In genomic region chr19:49663224-49663623, GRCh38 we compare ENCODE assay signal across 10 cellular contexts. TPM values are rescaled to one million over a fixed set of nuclear protein-coding genes. Genes with fewer than 3 reads are reported as not detected.
A peak's percentile ranks its signal among the peaks of the same experiment; 100 is the strongest.
DNase-seq lines count a peak whose midpoint lies in the region; ATAC-seq and TF ChIP-seq lines count a peak whose summit lies in the region.
"Had no signal": no experiment of that assay in that cellular context is flagged by ENCODE, and none has a peak within 500 bp of the region (broad histone marks: within the 10 kb centered on the region; RNA-seq: fewer than 3 reads in every experiment).

No MANE protein-coding gene starts in this region.

- no peak overlapping the region for H3K4me3 ChIP-seq in mesenchymal stem cell (ENCODE audit: insufficient read depth in 1 of 2, low read depth in 1 of 2, low read length in 2 of 2)

- no peak overlapping the region for H3K4ac ChIP-seq in mesenchymal stem cell (ENCODE audit: low read depth in 1 of 2, low read length in 2 of 2)

- H3K9me3 Mint-ChIP-seq in Calu3 (ENCODE audit: low read depth, unreplicated experiment), result no peaks in the 10 kb centered on the region
- H3K9me3 Mint-ChIP-seq in activated CD8-positive, alpha-beta T cell treated with anti-CD3 and anti-CD28 coated beads for 36 hours, result no peaks in the 10 kb centered on the region

- H3K27me3 ChIP-seq in mesenchymal stem cell (ENCODE audit: control insufficient read depth in 1 of 2, insufficient read depth in 1 of 2, low read length in 2 of 2), result no peaks in the 10 kb centered on the region
- H3K27me3 ChIP-seq: cardiac muscle cell had no signal

- POLR2A ChIA-PET in activated CD8-positive, alpha-beta T cell treated with anti-CD3 and anti-CD28 coated beads for 36 hours (lab: Charles Lee), result interaction anchor here (6.7 kb wide), 1 partner anchor 14 kb away, joined by 47 read pairs; the partner anchor contains the start of gene PRMT1

- H3K27me3 Mint-ChIP-seq in Calu3 (ENCODE audit: unreplicated experiment), result no peaks in the 10 kb centered on the region
- H3K27me3 Mint-ChIP-seq in activated CD8-positive, alpha-beta T cell treated with anti-CD3 and anti-CD28 coated beads for 36 hours, result no peaks in the 10 kb centered on the region

- no peak overlapping the region for H2BK120ac ChIP-seq in mesenchymal stem cell (ENCODE audit: low read depth, low read length)

- no peak overlapping the region for H2BK5ac ChIP-seq in mesenchymal stem cell (ENCODE audit: low read depth, low read length, poor library complexity, severe bottlenecking)

- no peak for TF ChIP-seq CTCF in 22Rv1 (IDR thresholded peaks at IDR 0.05)
- TF ChIP-seq CTCF in Calu3 (IDR thresholded peaks at IDR 0.05; ENCODE audit: unreplicated experiment), result no peak
- no peak for TF ChIP-seq CTCF in activated CD8-positive, alpha-beta T cell treated with anti-CD3 and anti-CD28 coated beads for 36 hours (IDR thresholded peaks at IDR 0.05)

- H3K9ac ChIP-seq in mesenchymal stem cell (ENCODE audit: low read length), result no peak overlapping the region

- WGBS in mesenchymal stem cell, result 96% methylated on average over 12 of the region's 12 CpGs

- H3K36me3 Mint-ChIP-seq in Calu3 (ENCODE audit: insufficient read depth, unreplicated experiment), result peaks cover 92% of the 10 kb centered on the region
- peaks cover 28% of the 10 kb centered on the region for H3K36me3 Mint-ChIP-seq in activated CD8-positive, alpha-beta T cell treated with anti-CD3 and anti-CD28 coated beads for 36 hours (ENCODE audit: low read depth)

- H3K23ac ChIP-seq in mesenchymal stem cell (ENCODE audit: low read length in 2 of 2), result no peak overlapping the region

- H4K8ac ChIP-seq in mesenchymal stem cell (ENCODE audit: low read length), result no peak overlapping the region

- H3K4me2 ChIP-seq in mesenchymal stem cell (ENCODE audit: low read length, poor library complexity, severe bottlenecking), result no peak overlapping the region

- H3K36me3 ChIP-seq in mesenchymal stem cell (ENCODE audit: control insufficient read depth in 1 of 2, insufficient read depth in 2 of 2, low read depth in 1 of 2, low read length in 2 of 2), result peaks cover 50 to 56% of the 10 kb centered on the region in 2 experiments

- no TSS peak for BruUV-seq in Calu3 (replicated peaks; lab: Mats Ljungman, UMichigan)

- H3K4me1 ChIP-seq in mesenchymal stem cell (ENCODE audit: control insufficient read depth, insufficient read depth, low read depth, low read length), result peaks cover 18% of the 10 kb centered on the region

- no peak overlapping the region for H3K18ac ChIP-seq in mesenchymal stem cell (ENCODE audit: low read depth in 1 of 2, low read length in 2 of 2)

- no peak overlapping the region for H2AFZ ChIP-seq in mesenchymal stem cell (ENCODE audit: low read depth, low read length)

- CTCF ChIA-PET in Calu3 (lab: Charles Lee), result interaction anchor here (0.6 to 1.2 kb wide), 2 partner anchors 17 to 40 kb away, joined by 3 to 4 read pairs; no protein-coding TSS in a partner anchor
- CTCF ChIA-PET in activated CD8-positive, alpha-beta T cell treated with anti-CD3 and anti-CD28 coated beads for 36 hours (lab: Charles Lee), result interaction anchor here (1.0 to 6.2 kb wide), 4 partner anchors 9 to 54 kb away, joined by 3 to 33 read pairs (median 4); no protein-coding TSS in a partner anchor

- intact Hi-C loops in Calu3 (cut with micrococcal nuclease; ENCODE audit: unreplicated experiment), result no loop called here
- intact Hi-C loops in activated CD8-positive, alpha-beta T cell treated with anti-CD3 and anti-CD28 coated beads for 36 hours (cut with micrococcal nuclease), result no loop called here

- H3K4me3 Mint-ChIP-seq in Calu3 (ENCODE audit: low read depth, unreplicated experiment), result peak overlapping the region; percentile 8
- peak overlapping the region; percentile 94 for H3K4me3 Mint-ChIP-seq in activated CD8-positive, alpha-beta T cell treated with anti-CD3 and anti-CD28 coated beads for 36 hours

- no peak overlapping the region for H3K14ac ChIP-seq in mesenchymal stem cell (ENCODE audit: low read length in 2 of 2)

- ATAC-seq in activated CD8-positive, alpha-beta T cell treated with anti-CD3 and anti-CD28 coated beads for 36 hours, result no peak
- ATAC-seq in HG02852 (IDR thresholded peaks at IDR 0.05; ENCODE audit: unreplicated experiment), result no peak

- no peaks in the 10 kb centered on the region for H3K9me3 ChIP-seq in mesenchymal stem cell (ENCODE audit: control insufficient read depth, low read length)

- peak overlapping the region; percentile 95 for H3K27ac ChIP-seq in 22Rv1
- H3K27ac ChIP-seq in mesenchymal stem cell (ENCODE audit: low read length, poor library complexity, severe bottlenecking), result no peak overlapping the region
- H3K27ac ChIP-seq: cardiac muscle cell had no signal

- H3K4me1 Mint-ChIP-seq in Calu3 (ENCODE audit: low read depth, unreplicated experiment), result peaks cover 13% of the 10 kb centered on the region
- H3K4me1 Mint-ChIP-seq in activated CD8-positive, alpha-beta T cell treated with anti-CD3 and anti-CD28 coated beads for 36 hours (ENCODE audit: low read depth), result peaks cover 28% of the 10 kb centered on the region

- no peak overlapping the region for H4K91ac ChIP-seq in mesenchymal stem cell (ENCODE audit: low read length)

- H2BK15ac ChIP-seq in mesenchymal stem cell (ENCODE audit: low read depth, poor library complexity, severe bottlenecking), result peak overlapping the region; percentile 68

- H2AK5ac ChIP-seq in mesenchymal stem cell (ENCODE audit: low read length, severe bottlenecking), result peak overlapping the region; percentile 63

- H3K79me1 ChIP-seq in mesenchymal stem cell (replicated peaks; ENCODE audit: low read length, poor library complexity, severe bottlenecking), result peaks cover 50% of the 10 kb centered on the region

- DNase-seq in Calu3 (no peak), mesenchymal stem cell (no peak), dedifferentiated amniotic fluid mesenchymal stem cell (ENCODE audit: extremely low spot score) (no peak), D341Med (ENCODE audit: low spot score) (no peak)
- no peak for DNase-seq in activated CD8-positive, alpha-beta T cell treated with anti-CD3 and anti-CD28 coated beads for 36 hours
- no peak for DNase-seq in activated effector memory CD4-positive, alpha-beta T cell treated with Interleukin-2 at 50 U/mL for 16 hours
- DNase-seq: NCI-H1694 had no signal

- no peak overlapping the region for H3K27ac Mint-ChIP-seq in Calu3 (ENCODE audit: unreplicated experiment)
- H3K27ac Mint-ChIP-seq in activated CD8-positive, alpha-beta T cell treated with anti-CD3 and anti-CD28 coated beads for 36 hours, result peak overlapping the region; percentile 91

- no peak overlapping the region for H2BK12ac ChIP-seq in mesenchymal stem cell (ENCODE audit: low read length in 2 of 2)

RNA-seq across cellular contexts. Expression of gene IRF3, which starts 2.4 kb away (rescaled TPM):
- 189 and 191 TPM in 2 replicates for total RNA-seq in Calu3 (2022)
- 100 to 1,000 TPM in 1 of 2 experiments, 10 to 100 TPM in 1; 90.8 to 108 TPM for total RNA-seq in activated CD8-positive, alpha-beta T cell treated with anti-CD3 and anti-CD28 coated beads for 36 hours
- 73.1 TPM for polyA plus RNA-seq in mesenchymal stem cell (2013, experiment 1 of 2)
- polyA plus RNA-seq in mesenchymal stem cell (2013, experiment 2 of 2), result 76.3 TPM

RNA-seq across cellular contexts. Expression of gene BCL2L12, which starts 2.5 kb away (rescaled TPM):
- 66.5 and 70.8 TPM in 2 replicates for total RNA-seq in Calu3 (2022)
- 10 to 100 TPM; 63.4 to 64.6 TPM for total RNA-seq in activated CD8-positive, alpha-beta T cell treated with anti-CD3 and anti-CD28 coated beads for 36 hours
- 20.5 TPM for polyA plus RNA-seq in mesenchymal stem cell (2013, experiment 1 of 2)
- 20.9 TPM for polyA plus RNA-seq in mesenchymal stem cell (2013, experiment 2 of 2)

RNA-seq across cellular contexts. Expression of gene PRMT1, which starts 13.8 kb away (rescaled TPM):
- total RNA-seq in Calu3 (2022), result 350 and 369 TPM in 2 replicates
- total RNA-seq in activated CD8-positive, alpha-beta T cell treated with anti-CD3 and anti-CD28 coated beads for 36 hours, result 100 to 1,000 TPM; 419 to 437 TPM
- 111 TPM for polyA plus RNA-seq in mesenchymal stem cell (2013, experiment 1 of 2)
- polyA plus RNA-seq in mesenchymal stem cell (2013, experiment 2 of 2), result 103 TPM

RNA-seq across cellular contexts. Expression of gene SCAF1, which starts 21.2 kb away (rescaled TPM):
- 129 and 137 TPM in 2 replicates for total RNA-seq in Calu3 (2022)
- total RNA-seq in activated CD8-positive, alpha-beta T cell treated with anti-CD3 and anti-CD28 coated beads for 36 hours, result 10 to 100 TPM; 54.5 to 57.2 TPM
- polyA plus RNA-seq in mesenchymal stem cell (2013, experiment 1 of 2), result 43.0 TPM
- polyA plus RNA-seq in mesenchymal stem cell (2013, experiment 2 of 2), result 38.9 TPM

RNA-seq across cellular contexts. Expression of gene RRAS, which starts 23.3 kb away (rescaled TPM):
- 70.4 and 82.2 TPM in 2 replicates for total RNA-seq in Calu3 (2022)
- 1 to 10 TPM; 6.3 to 7.1 TPM for total RNA-seq in activated CD8-positive, alpha-beta T cell treated with anti-CD3 and anti-CD28 coated beads for 36 hours
- 129 TPM for polyA plus RNA-seq in mesenchymal stem cell (2013, experiment 1 of 2)
- 134 TPM for polyA plus RNA-seq in mesenchymal stem cell (2013, experiment 2 of 2)
